In genomic region chr5:14185336-14186131, GRCh38 we compare ENCODE assay signal across 10 cellular contexts. TPM values are rescaled to one million over a fixed set of nuclear protein-coding genes. Genes with fewer than 3 reads are reported as not detected.
DNase-seq lines count a peak whose midpoint lies in the region; ATAC-seq, FAIRE-seq and TF ChIP-seq lines count a peak whose summit lies in the region.
"Had no signal": no experiment of that assay in that cellular context is flagged by ENCODE, and none has a peak within 500 bp of the region (broad histone marks: within the 10 kb centered on the region; RNA-seq: fewer than 3 reads in every experiment).

No MANE protein-coding gene starts in this region.

- POLR2A ChIA-PET in AG04450 (lab: Yijun Ruan, JAX) = interaction anchor here (1.0 to 1.8 kb wide), 6 partner anchors 9 to 32 kb away, joined by 3 to 7 read pairs (median 4); no protein-coding TSS in a partner anchor

- H3K36me3 ChIP-seq in mucosa of descending colon (ENCODE audit: low read depth) (no peaks in the 10 kb centered on the region), spleen (no peaks in the 10 kb centered on the region)

- H3K9me3 ChIP-seq in AG04450 (ENCODE audit: control insufficient read depth, insufficient read depth, low read length) = no peaks in the 10 kb centered on the region
- no peaks in the 10 kb centered on the region for H3K9me3 ChIP-seq in mucosa of descending colon
- no peaks in the 10 kb centered on the region for H3K9me3 ChIP-seq in spleen

- TF ChIP-seq POLR2A in spleen (IDR thresholded peaks at IDR 0.05) = no peak

- DNase-seq in AG04450 (ENCODE audit: low read depth, low spot score) (no peak), NCI-H2029 treated with DMSO at 0.1 percent for 48 hours (lab: John Stamatoyannopoulos, UW) (peak; percentile 93), dorsolateral prefrontal cortex (peak in 3 of 10 donors; percentile 45 to 62 (median 59)), mucosa of descending colon (no peak), GOT3 (lab: John Stamatoyannopoulos, UW) (no peak), frontal cortex (ENCODE audit: low spot score in 2 of 2) (no peak), spleen (no peak)

- intact Hi-C loops in dorsolateral prefrontal cortex (cut with DNase I) = no loop called here
- intact Hi-C loops in mucosa of descending colon (cut with DNase I, micrococcal nuclease) = no loop called here
- intact Hi-C loops in spleen (cut with DNase I; ENCODE audit: low total_unique reads) = no loop called here

- 83 to 92% (median 87%) methylated on average over 7 of the region's 7 CpGs for WGBS in spleen, 5 donors

- ATAC-seq in mucosa of descending colon (peak; percentile 37), GM19324 (IDR thresholded peaks at IDR 0.05; ENCODE audit: low FRiP score, unreplicated experiment) (no peak)

- H3K27me3 ChIP-seq in AG04450 (ENCODE audit: control insufficient read depth, insufficient read depth, low read length) = no peaks in the 10 kb centered on the region
- no peaks in the 10 kb centered on the region for H3K27me3 ChIP-seq in dorsolateral prefrontal cortex
- H3K27me3 ChIP-seq in spleen (replicated peaks in 1 of 7) = no peaks in the 10 kb centered on the region

- no peak for FAIRE-seq in frontal cortex (lab: Jason Lieb, UNC)
- FAIRE-seq: urothelium cell line had no signal

- peak overlapping the region; percentile 33 for H3K4me3 ChIP-seq in AG04450 (ENCODE audit: low read depth, low read length)
- no peak overlapping the region for H3K4me3 ChIP-seq in dorsolateral prefrontal cortex
- H3K4me3 ChIP-seq in mucosa of descending colon = no peak overlapping the region
- H3K4me3 ChIP-seq in spleen = no peak overlapping the region

- peak overlapping the region; percentile 99 for H3K27ac ChIP-seq in AG04450 (ENCODE audit: low read depth, low read length)
- H3K27ac ChIP-seq in dorsolateral prefrontal cortex = peak overlapping the region in 57 of 59 donors; percentile 3 to 93 (median 76)
- no peak overlapping the region for H3K27ac ChIP-seq in spleen
- H3K27ac ChIP-seq: VCaP had no signal

- H3K4me1 ChIP-seq in mucosa of descending colon (ENCODE audit: low read depth) (peaks cover 27% of the 10 kb centered on the region), spleen (peaks cover 10 to 86% (median 45%) of the 10 kb centered on the region in 6 donors)

- CTCF ChIA-PET in AG04450 (lab: Charles Lee) = no interaction called here

- no peak for TF ChIP-seq CTCF in AG04450 (IDR thresholded peaks at IDR 0.05; ENCODE audit: low read depth, low read length)
- no peak for TF ChIP-seq CTCF in dorsolateral prefrontal cortex (IDR thresholded peaks at IDR 0.05 in 54 of 56, conservative IDR thresholded peaks at IDR 0.05 in 2 of 56; ENCODE audit: low read depth in 1 of 56, partially characterized antibody in 56 of 56)
- no peak for TF ChIP-seq CTCF in mucosa of descending colon (IDR thresholded peaks at IDR 0.05)
- TF ChIP-seq CTCF in spleen (IDR thresholded peaks at IDR 0.05 in 8 of 11, conservative IDR thresholded peaks at IDR 0.05 in 3 of 11) = no peak

RNA-seq across cellular contexts. Expression of gene TRIO, which starts 42.4 kb away (rescaled TPM):
- polyA plus RNA-seq in AG04450 (2011; rRNA removed) = 268 TPM in 2 replicates
- 933 and 1,222 TPM in 2 replicates for polyA minus RNA-seq in AG04450 (2011; rRNA and poly(A)+ RNA removed)
- 100 to 1,000 TPM; 171 to 414 (median 292) TPM for total RNA-seq in dorsolateral prefrontal cortex
- total RNA-seq in mucosa of descending colon = 100 to 1,000 TPM; 164 to 231 (median 168) TPM
- total RNA-seq in frontal cortex = 310 TPM
- 100 to 1,000 TPM; 139 to 280 (median 214) TPM for total RNA-seq in spleen
- 10 to 100 TPM; 21.5 to 63.1 (median 55.2) TPM for polyA plus RNA-seq in spleen

Comparison
In these comparisons a context has a peak if more than half of its experiments do, and no peak if none do; other contexts are left out.
1. H3K27ac ChIP-seq: peak in AG04450 (single experiment) and dorsolateral prefrontal cortex (57 of 59); none in spleen (0 of 8).